ENCODE assay signal across 24 cellular contexts in the genomic region with DNA sequence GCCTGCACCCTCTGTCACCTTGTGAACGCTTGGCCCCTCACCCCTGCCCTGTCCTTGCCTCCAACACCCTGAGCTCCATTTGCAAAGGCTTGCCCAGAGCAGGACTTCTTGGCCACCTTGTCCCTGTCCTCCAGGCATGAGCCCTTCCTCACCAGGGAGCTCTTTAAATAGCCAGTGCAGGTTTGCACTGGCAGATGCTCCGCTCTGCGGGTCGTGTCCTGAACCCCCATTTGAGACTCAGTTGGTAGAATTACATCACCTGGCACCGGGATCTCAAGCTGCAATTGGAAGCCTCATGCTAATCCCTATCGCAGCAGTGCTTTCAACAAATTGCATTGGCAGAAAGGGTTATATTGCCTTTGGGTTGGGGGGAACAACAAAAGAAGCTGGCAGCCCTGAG. TPM values are rescaled to one million over a fixed set of nuclear protein-coding genes. Genes with fewer than 3 reads are reported as not detected.
DNase-seq lines count a peak whose midpoint lies in the region; ATAC-seq, FAIRE-seq and TF ChIP-seq lines count a peak whose summit lies in the region.
"Had no signal": no experiment of that assay in that cellular context is flagged by ENCODE, and none has a peak within 500 bp of the region (broad histone marks: within the 10 kb centered on the region; RNA-seq: fewer than 3 reads in every experiment).

No MANE protein-coding gene starts in this region.

- no peak overlapping the region for H3K4ac ChIP-seq in H1 (replicated peaks; ENCODE audit: insufficient read length, low read depth, low read length)

- intact Hi-C loops in mucosa of descending colon (cut with DNase I, micrococcal nuclease), result no loop called here

- no peaks in the 10 kb centered on the region for H3K79me1 ChIP-seq in H1 (ENCODE audit: low read depth, low read length)

- no peak overlapping the region for H2BK15ac ChIP-seq in H1 (ENCODE audit: low read length)

- ATAC-seq in stimulated activated naive CD8-positive, alpha-beta T cell treated with anti-CD3 and anti-CD28 coated beads, Interleukin-15, amount 100 ng/mL, for 72 hours, result no peak
- no peak for ATAC-seq in stimulated activated naive CD8-positive, alpha-beta T cell treated with anti-CD3 and anti-CD28 coated beads, Interleukin-15, Interleukin-2, amounts not matched to agents 100 U/mL and 50 U/mL, for 24 hours
- no peak for ATAC-seq in stimulated activated effector memory CD8-positive, alpha-beta T cell treated with anti-CD3 and anti-CD28 coated beads, Interleukin-12 subunit alpha, Interleukin-12 subunit beta, amount 100 ng/mL, for 72 hours
- ATAC-seq in HG03432 (IDR thresholded peaks at IDR 0.05; ENCODE audit: unreplicated experiment), result no peak
- no peak for ATAC-seq in mucosa of descending colon

- no peaks in the 10 kb centered on the region for H3K27me3 Mint-ChIP-seq in stimulated activated naive CD8-positive, alpha-beta T cell treated with anti-CD3 and anti-CD28 coated beads, Interleukin-15, amount 100 ng/mL, for 72 hours
- H3K27me3 Mint-ChIP-seq: activated CD4-positive, alpha-beta T cell treated with anti-CD3 and anti-CD28 coated beads, Interleukin-2, amount 10 ng/mL, durations not matched to agents 7 days and 5 days; naive B cell; stimulated activated naive CD8-positive, alpha-beta T cell treated with anti-CD3 and anti-CD28 coated beads, Interleukin-15, Interleukin-2, amounts not matched to agents 100 ng/mL and 50 ng/mL, for 24 hours had no signal

- no peak for DNase-seq in stimulated activated naive CD8-positive, alpha-beta T cell treated with anti-CD3 and anti-CD28 coated beads, Interleukin-15, amount 100 ng/mL, for 72 hours
- DNase-seq in stimulated activated naive CD8-positive, alpha-beta T cell treated with anti-CD3 and anti-CD28 coated beads, Interleukin-15, Interleukin-2, amounts not matched to agents 100 U/mL and 50 U/mL, for 24 hours, result no peak
- DNase-seq in RWPE1 (ENCODE audit: low spot score) (no peak), H1 (ENCODE audit: low read depth in 1 of 2, low spot score in 2 of 2) (no peak), mucosa of descending colon (no peak), iPS-NIHi11 (ENCODE audit: low spot score) (no peak)
- DNase-seq in stimulated activated effector memory CD8-positive, alpha-beta T cell treated with anti-CD3 and anti-CD28 coated beads, Interleukin-12 subunit alpha, Interleukin-12 subunit beta, amount 100 ng/mL, for 72 hours (ENCODE audit: low spot score in 2 of 2), result no peak
- DNase-seq: activated CD4-positive, alpha-beta T cell treated with anti-CD3 and anti-CD28 coated beads, Interleukin-2, amount 10 ng/mL, durations not matched to agents 7 days and 5 days; activated naive CD4-positive, alpha-beta T cell treated with anti-CD3 and anti-CD28 coated beads, Interleukin-2, amount 50 U/mL, for 16 hours; head of caudate nucleus; KBM-7; naive B cell; NCI-H1436; NCI-H2107; NCI-H510A; thyroid gland had no signal

- H2AFZ ChIP-seq in H1 (ENCODE audit: low read length), result no peak overlapping the region

- TF ChIP-seq CTCF in RWPE1 (conservative IDR thresholded peaks at IDR 0.05; ENCODE audit: low read depth) (no peak), H1 (IDR thresholded peaks at IDR 0.05; ENCODE audit: control extremely low read depth in 1 of 3, insufficient read depth in 1 of 3, low read depth in 1 of 3, low read length in 3 of 3) (no peak), mucosa of descending colon (IDR thresholded peaks at IDR 0.05) (no peak)

- no peak overlapping the region for H2BK20ac ChIP-seq in H1 (ENCODE audit: low read length)

- H3K18ac ChIP-seq in H1 (ENCODE audit: extremely low read depth, low read length), result no peak overlapping the region

- no peaks in the 10 kb centered on the region for H3K9me3 Mint-ChIP-seq in stimulated activated naive CD8-positive, alpha-beta T cell treated with anti-CD3 and anti-CD28 coated beads, Interleukin-15, amount 100 ng/mL, for 72 hours
- no peaks in the 10 kb centered on the region for H3K9me3 Mint-ChIP-seq in stimulated activated effector memory CD8-positive, alpha-beta T cell treated with anti-CD3 and anti-CD28 coated beads, Interleukin-12 subunit alpha, Interleukin-12 subunit beta, amount 100 ng/mL, for 72 hours
- H3K9me3 Mint-ChIP-seq: activated CD4-positive, alpha-beta T cell treated with anti-CD3 and anti-CD28 coated beads, Interleukin-2, amount 10 ng/mL, durations not matched to agents 7 days and 5 days; naive B cell; stimulated activated naive CD8-positive, alpha-beta T cell treated with anti-CD3 and anti-CD28 coated beads, Interleukin-15, Interleukin-2, amounts not matched to agents 100 ng/mL and 50 ng/mL, for 24 hours had no signal

- TF ChIP-seq POLR2A in H1 (IDR thresholded peaks at IDR 0.05; ENCODE audit: control extremely low read depth in 1 of 2, low read depth in 2 of 2, low read length in 2 of 2), result no peak

- H2BK12ac ChIP-seq in H1 (ENCODE audit: low read depth, low read length), result no peak overlapping the region

- WGBS in H1 (ENCODE audit: extremely low coverage in 1 of 2, insufficient coverage in 1 of 2, insufficient read length in 1 of 2, insufficient replicate concordance in 2 of 2, low coverage in 1 of 2, low lambda C conversion rate in 2 of 2, missing lambda C conversion rate in 1 of 2), 2 experiments, result 82% methylated on average over 6 of the region's 6 CpGs; no CpG with 5 or more reads in 1 of the 2 experiments

- peak overlapping the region; percentile 2 to 60 for H3K27ac Mint-ChIP-seq in stimulated activated naive CD8-positive, alpha-beta T cell treated with anti-CD3 and anti-CD28 coated beads, Interleukin-15, amount 100 ng/mL, for 72 hours
- H3K27ac Mint-ChIP-seq in stimulated activated effector memory CD8-positive, alpha-beta T cell treated with anti-CD3 and anti-CD28 coated beads, Interleukin-12 subunit alpha, Interleukin-12 subunit beta, amount 100 ng/mL, for 72 hours, result peak overlapping the region; percentile 68
- H3K27ac Mint-ChIP-seq: activated CD4-positive, alpha-beta T cell treated with anti-CD3 and anti-CD28 coated beads, Interleukin-2, amount 10 ng/mL, durations not matched to agents 7 days and 5 days; stimulated activated naive CD8-positive, alpha-beta T cell treated with anti-CD3 and anti-CD28 coated beads, Interleukin-15, Interleukin-2, amounts not matched to agents 100 ng/mL and 50 ng/mL, for 24 hours had no signal

- H3K79me2 ChIP-seq in H1 (ENCODE audit: control insufficient read depth in 1 of 2, insufficient read depth in 2 of 2, low read length in 2 of 2), result no peaks in the 10 kb centered on the region

- no peaks in the 10 kb centered on the region for H3K23me2 ChIP-seq in H1 (ENCODE audit: low read depth, low read length)

- no peak overlapping the region for H3K4me2 ChIP-seq in H1 (ENCODE audit: insufficient read depth in 1 of 2, low read depth in 2 of 2, low read length in 2 of 2)

- H3K27ac ChIP-seq in RWPE1, result peak overlapping the region; percentile 20; the same call in 1 of the 2 replicates
- H3K27ac ChIP-seq in H1 (ENCODE audit: low read depth, low read length), result no peak overlapping the region
- H3K27ac ChIP-seq: SK-N-MC, thyroid gland had no signal

- H3K14ac ChIP-seq in H1 (ENCODE audit: insufficient read length), result no peak overlapping the region

- H3K4me1 ChIP-seq in H1 (replicated peaks in 1 of 4; ENCODE audit: control insufficient read depth in 3 of 4, insufficient read depth in 4 of 4, low read length in 3 of 4) (no peaks in the 10 kb centered on the region), mucosa of descending colon (ENCODE audit: low read depth) (no peaks in the 10 kb centered on the region)

- no peak overlapping the region for H4K5ac ChIP-seq in H1 (ENCODE audit: insufficient read length, low read depth, low read length)

- H3K4me1 Mint-ChIP-seq in stimulated activated naive CD8-positive, alpha-beta T cell treated with anti-CD3 and anti-CD28 coated beads, Interleukin-15, amount 100 ng/mL, for 72 hours, result peaks cover 7% of the 10 kb centered on the region
- peaks cover 23% of the 10 kb centered on the region for H3K4me1 Mint-ChIP-seq in stimulated activated effector memory CD8-positive, alpha-beta T cell treated with anti-CD3 and anti-CD28 coated beads, Interleukin-12 subunit alpha, Interleukin-12 subunit beta, amount 100 ng/mL, for 72 hours

- no peak for FAIRE-seq in H1 (lab: Jason Lieb, UNC)
- FAIRE-seq: D721Med, pancreas had no signal

- no peak overlapping the region for H2BK5ac ChIP-seq in H1 (ENCODE audit: low read depth, low read length)

- no peaks in the 10 kb centered on the region for H4K20me1 ChIP-seq in H1 (replicated peaks in 1 of 2; ENCODE audit: control insufficient read depth in 1 of 2, insufficient read depth in 2 of 2, low read length in 2 of 2)

- H2AK5ac ChIP-seq in H1 (ENCODE audit: low read depth, low read length), result no peak overlapping the region

- no peak overlapping the region for H3K4me3 Mint-ChIP-seq in stimulated activated naive CD8-positive, alpha-beta T cell treated with anti-CD3 and anti-CD28 coated beads, Interleukin-15, amount 100 ng/mL, for 72 hours
- H3K4me3 Mint-ChIP-seq in stimulated activated effector memory CD8-positive, alpha-beta T cell treated with anti-CD3 and anti-CD28 coated beads, Interleukin-12 subunit alpha, Interleukin-12 subunit beta, amount 100 ng/mL, for 72 hours, result no peak overlapping the region
- H3K4me3 Mint-ChIP-seq: activated CD4-positive, alpha-beta T cell treated with anti-CD3 and anti-CD28 coated beads, Interleukin-2, amount 10 ng/mL, durations not matched to agents 7 days and 5 days; stimulated activated naive CD8-positive, alpha-beta T cell treated with anti-CD3 and anti-CD28 coated beads, Interleukin-15, Interleukin-2, amounts not matched to agents 100 ng/mL and 50 ng/mL, for 24 hours had no signal

- no peak for TF ChIP-seq RAD21 in H1 (IDR thresholded peaks at IDR 0.05 in 1 of 2, conservative IDR thresholded peaks at IDR 0.05 in 1 of 2; ENCODE audit: low read depth in 2 of 2, low read length in 2 of 2)

- TF ChIP-seq EP300 in H1 (IDR thresholded peaks at IDR 0.05; ENCODE audit: borderline replicate concordance in 1 of 2, low read depth in 2 of 2, low read length in 2 of 2), result no peak

- H3K23ac ChIP-seq in H1 (ENCODE audit: insufficient read length), result no peak overlapping the region

- POLR2A ChIA-PET in RWPE1 (lab: Yijun Ruan, JAX; ENCODE audit: low non-redundant PET) (no interaction called here), H1 (lab: Charles Lee; ENCODE audit: partially characterized antibody) (no interaction called here)

- no peak overlapping the region for H4K91ac ChIP-seq in H1 (replicated peaks; ENCODE audit: insufficient read length, low read length)

- CTCF ChIA-PET in RWPE1 (lab: Yijun Ruan, JAX) (no interaction called here), H1 (lab: Charles Lee; ENCODE audit: partially characterized antibody) (interaction anchor here (0.9 to 1.1 kb wide), 2 partner anchors 21 to 39 kb away, joined by 3 read pairs; no protein-coding TSS in a partner anchor)

- H3K36me3 Mint-ChIP-seq in stimulated activated effector memory CD8-positive, alpha-beta T cell treated with anti-CD3 and anti-CD28 coated beads, Interleukin-12 subunit alpha, Interleukin-12 subunit beta, amount 100 ng/mL, for 72 hours, result peaks cover 4% of the 10 kb centered on the region

- H3K9me3 ChIP-seq in H1 (ENCODE audit: insufficient read depth in 2 of 2, low read depth in 1 of 2, low read length in 1 of 2) (no peaks in the 10 kb centered on the region), mucosa of descending colon (no peaks in the 10 kb centered on the region)
- H3K9me3 ChIP-seq: pancreas, right atrium auricular region, thyroid gland had no signal

- H3K4me3 ChIP-seq in H1 (ENCODE audit: extremely low read depth in 1 of 4, insufficient read depth in 2 of 4, low read depth in 3 of 4, low read length in 4 of 4) (no peak overlapping the region), mucosa of descending colon (no peak overlapping the region)
- H3K4me3 ChIP-seq: dorsolateral prefrontal cortex, pancreas, right atrium auricular region, SK-N-MC, thyroid gland had no signal

- peak overlapping the region; percentile 62; the same call in 1 of the 2 replicates for H4K8ac ChIP-seq in H1 (ENCODE audit: extremely low read depth, insufficient read depth, low read length)

- no peak overlapping the region for H3K9ac ChIP-seq in H1 (replicated peaks in 1 of 4; ENCODE audit: extremely low read depth in 1 of 4, low read depth in 3 of 4, low read length in 3 of 4)

- no peaks in the 10 kb centered on the region for H3K27me3 ChIP-seq in H1 (replicated peaks in 1 of 4; ENCODE audit: control insufficient read depth in 3 of 4, extremely low read depth in 1 of 4, insufficient read depth in 3 of 4, low read length in 3 of 4)
- H3K27me3 ChIP-seq: dorsolateral prefrontal cortex, pancreas, right atrium auricular region, thyroid gland had no signal

- no peaks in the 10 kb centered on the region for H3K36me3 ChIP-seq in H1 (ENCODE audit: control insufficient read depth in 2 of 4, insufficient read depth in 4 of 4, low read length in 3 of 4)
- H3K36me3 ChIP-seq in mucosa of descending colon (ENCODE audit: low read depth), result no peaks in the 10 kb centered on the region
- H3K36me3 ChIP-seq: pancreas, right atrium auricular region, thyroid gland had no signal

- H3K56ac ChIP-seq in H1 (replicated peaks; ENCODE audit: insufficient read length, low read depth, low read length), result no peak overlapping the region

- H2BK120ac ChIP-seq in H1 (replicated peaks; ENCODE audit: low read depth, low read length), result no peak overlapping the region

RNA-seq across cellular contexts. Expression of a gene that starts 46.9 kb away (rescaled TPM):
- total RNA-seq in H1 (2021; fragmentation: NEBNext Ultra II Directional; extraction: Animal tissue kit (Norgen Biotek cat#: 25700)), result 2.0 and 2.8 TPM in 2 replicates
- polyA plus RNA-seq in H1 (2011; rRNA removed), result 1.0 and 1.1 TPM in 2 replicates
- polyA plus RNA-seq in H1 (2011; cell fraction: cytosol; rRNA removed), result 1.8 TPM
- polyA plus RNA-seq in H1 (2011; cell fraction: nucleus; rRNA removed), result 0.63 TPM
- 2.9 to 3.9 TPM (median 3.4 TPM) in 4 replicates for polyA plus RNA-seq in H1 (2012, experiment 1 of 2)
- polyA plus RNA-seq in H1 (2012, experiment 2 of 2), result 0.47 TPM
- 4.8 TPM for polyA plus RNA-seq in H1 (2013, experiment 1 of 2)
- polyA plus RNA-seq in H1 (2013, experiment 2 of 2), result 5.4 TPM
- polyA minus RNA-seq in H1 (2011; rRNA and poly(A)+ RNA removed), result 0.32 and 0.35 TPM in 2 replicates
- polyA minus RNA-seq in H1 (2011; cell fraction: cytosol; rRNA and poly(A)+ RNA removed), result 0.88 TPM
- polyA minus RNA-seq in H1 (2011; cell fraction: nucleus; rRNA and poly(A)+ RNA removed), result 1.2 TPM
- 1 to 10 TPM; 3.0 to 5.6 (median 3.7) TPM for total RNA-seq in mucosa of descending colon
- total RNA-seq: activated CD4-positive, alpha-beta T cell treated with anti-CD3 and anti-CD28 coated beads, Interleukin-2, amount 10 ng/mL, durations not matched to agents 7 days and 5 days; HT-29 had no signal
